In genomic region chr1:228366062-228366850, GRCh38 we compare ENCODE assay signal across 14 cellular contexts. TPM values are rescaled to one million over a fixed set of nuclear protein-coding genes. Genes with fewer than 3 reads are reported as not detected.
"Had no signal": no experiment of that assay in that cellular context is flagged by ENCODE, and none has a peak within 500 bp of the region (broad histone marks: within the 10 kb centered on the region; RNA-seq: fewer than 3 reads in every experiment).

No MANE protein-coding gene starts in this region.

- H3K4me3 Mint-ChIP-seq: activated CD4-positive, alpha-beta T cell treated with anti-CD3 and anti-CD28 coated beads, Interleukin-2, amount 10 ng/mL, durations not matched to agents 24 days and 14 days; activated naive CD4-positive, alpha-beta T cell treated with anti-CD3 and anti-CD28 coated beads, Interleukin-2, amount 50 U/mL, for 24 hours; naive B cell; T-cell; type B pancreatic cell had no signal

- H3K4me1 Mint-ChIP-seq: activated CD4-positive, alpha-beta T cell treated with anti-CD3 and anti-CD28 coated beads, Interleukin-2, amount 10 ng/mL, durations not matched to agents 24 days and 14 days; activated naive CD4-positive, alpha-beta T cell treated with anti-CD3 and anti-CD28 coated beads, Interleukin-2, amount 50 U/mL, for 24 hours; T-cell had no signal

- H3K4me1 ChIP-seq: breast epithelium, right lobe of liver had no signal

- H3K27me3 ChIP-seq: breast epithelium, right lobe of liver had no signal

- H3K36me3 Mint-ChIP-seq: naive B cell, T-cell, type B pancreatic cell had no signal

- H3K27ac Mint-ChIP-seq: activated CD4-positive, alpha-beta T cell treated with anti-CD3 and anti-CD28 coated beads, Interleukin-2, amount 10 ng/mL, durations not matched to agents 24 days and 14 days; activated naive CD4-positive, alpha-beta T cell treated with anti-CD3 and anti-CD28 coated beads, Interleukin-2, amount 50 U/mL, for 24 hours; activated T-helper 2 cell treated with anti-CD3 and anti-CD28 coated beads, Interferon-gamma antibody, Interleukin-2, Interleukin-4, amounts not matched to agents 10 μg/mL and 5 μg/mL and 100 μg/mL, durations not matched to agents 14 hours and 24 hours and 36 hours; naive B cell; T-cell; type B pancreatic cell had no signal

- H3K36me3 ChIP-seq: breast epithelium, esophagus squamous epithelium, right lobe of liver had no signal

- H3K27ac ChIP-seq: breast epithelium, esophagus squamous epithelium, right lobe of liver had no signal

- H3K9me3 Mint-ChIP-seq: activated CD4-positive, alpha-beta T cell treated with anti-CD3 and anti-CD28 coated beads, Interleukin-2, amount 10 ng/mL, durations not matched to agents 24 days and 14 days; activated naive CD4-positive, alpha-beta T cell treated with anti-CD3 and anti-CD28 coated beads, Interleukin-2, amount 50 U/mL, for 24 hours; activated T-helper 2 cell treated with anti-CD3 and anti-CD28 coated beads, Interferon-gamma antibody, Interleukin-2, Interleukin-4, amounts not matched to agents 10 μg/mL and 5 μg/mL and 100 μg/mL, durations not matched to agents 14 hours and 24 hours and 36 hours; naive B cell; T-cell; type B pancreatic cell had no signal

- H3K9me3 ChIP-seq: breast epithelium, esophagus squamous epithelium, right lobe of liver had no signal

- H3K4me3 ChIP-seq: breast epithelium, esophagus squamous epithelium, right lobe of liver had no signal

- DNase-seq: activated CD4-positive, alpha-beta T cell treated with anti-CD3 and anti-CD28 coated beads, Interleukin-2, amount 10 ng/mL, durations not matched to agents 24 days and 14 days; esophagus squamous epithelium; foreskin fibroblast; naive B cell; stimulated activated naive CD4-positive, alpha-beta T cell; substantia nigra; T-cell; T1000 had no signal

- H3K27me3 Mint-ChIP-seq: activated CD4-positive, alpha-beta T cell treated with anti-CD3 and anti-CD28 coated beads, Interleukin-2, amount 10 ng/mL, durations not matched to agents 24 days and 14 days; activated naive CD4-positive, alpha-beta T cell treated with anti-CD3 and anti-CD28 coated beads, Interleukin-2, amount 50 U/mL, for 24 hours; naive B cell; T-cell; type B pancreatic cell had no signal

- ATAC-seq: right lobe of liver, T-cell had no signal

RNA-seq across cellular contexts. Expression of gene TRIM17, which starts 50.4 kb away (rescaled TPM):
- total RNA-seq: lung microvascular endothelial cell, right lobe of liver had no signal
